In genomic region chr1:66931548-66932124, GRCh38 we compare ENCODE assay signal across 8 cellular contexts. TPM values are rescaled to one million over a fixed set of nuclear protein-coding genes. Genes with fewer than 3 reads are reported as not detected.
DNase-seq lines count a peak whose midpoint lies in the region; FAIRE-seq and TF ChIP-seq lines count a peak whose summit lies in the region.

No MANE protein-coding gene starts in this region.

- H3K9ac ChIP-seq in NT2/D1 (ENCODE audit: insufficient read length, low read depth) (peak overlapping the region; percentile 96), H1 (replicated peaks in 1 of 4; ENCODE audit: extremely low read depth in 1 of 4, low read depth in 3 of 4, low read length in 3 of 4) (peak overlapping the region in 3 of 4 experiments; percentile 31 to 70 (median 47); a peak in 5 of 7 replicates)

- TF ChIP-seq CTCF in GM06990 (IDR thresholded peaks at IDR 0.05; ENCODE audit: insufficient read depth, low read length, poor library complexity, severe bottlenecking) (no peak), H1 (IDR thresholded peaks at IDR 0.05; ENCODE audit: control extremely low read depth in 1 of 3, insufficient read depth in 1 of 3, low read depth in 1 of 3, low read length in 3 of 3) (no peak), ovary (IDR thresholded peaks at IDR 0.05) (no peak), D721Med (IDR thresholded peaks at IDR 0.05; ENCODE audit: insufficient read depth, missing control alignments) (no peak)

- WGBS in H1 (ENCODE audit: extremely low coverage in 1 of 2, insufficient coverage in 1 of 2, insufficient read length in 1 of 2, insufficient replicate concordance in 2 of 2, low coverage in 1 of 2, low lambda C conversion rate in 2 of 2, missing lambda C conversion rate in 1 of 2), 2 experiments = 57% methylated on average over 6 of the region's 6 CpGs; no CpG with 5 or more reads in 1 of the 2 experiments
- WGBS in ovary, 3 donors = 25 to 32% (median 25%) methylated on average over 6 of the region's 6 CpGs

- no peak overlapping the region for H2AK5ac ChIP-seq in H1 (ENCODE audit: low read depth, low read length)

- H2BK5ac ChIP-seq in H1 (ENCODE audit: low read depth, low read length) = no peak overlapping the region

- no peak overlapping the region for H4K91ac ChIP-seq in H1 (replicated peaks; ENCODE audit: insufficient read length, low read length)

- 0 out of 2 replicates have a peak overlapping the region, but pooled peaks have one; percentile 15 for H3K18ac ChIP-seq in H1 (ENCODE audit: extremely low read depth, low read length)

- H3K56ac ChIP-seq in H1 (replicated peaks; ENCODE audit: insufficient read length, low read depth, low read length) = no peak overlapping the region

- H4K5ac ChIP-seq in H1 (ENCODE audit: insufficient read length, low read depth, low read length) = no peak overlapping the region

- H3K27me3 ChIP-seq in GM06990 (replicated peaks; ENCODE audit: control insufficient read depth, insufficient read depth, low read length) (no peaks in the 10 kb centered on the region), NT2/D1 (ENCODE audit: insufficient read depth, insufficient read length) (no peaks in the 10 kb centered on the region), H1 (replicated peaks in 1 of 4; ENCODE audit: control insufficient read depth in 3 of 4, extremely low read depth in 1 of 4, insufficient read depth in 3 of 4, low read length in 3 of 4) (no peaks in the 10 kb centered on the region), ovary (peaks cover 2% of the 10 kb centered on the region)

- intact Hi-C loops in ovary (cut with DNase I) = no loop called here

- TF ChIP-seq EP300 in H1 (IDR thresholded peaks at IDR 0.05; ENCODE audit: borderline replicate concordance in 1 of 2, low read depth in 2 of 2, low read length in 2 of 2) = no peak
- no peak for TF ChIP-seq EP300 in ovary (IDR thresholded peaks at IDR 0.05)

- H2BK15ac ChIP-seq in H1 (ENCODE audit: low read length) = no peak overlapping the region

- H2BK120ac ChIP-seq in H1 (replicated peaks; ENCODE audit: low read depth, low read length) = no peak overlapping the region

- no peak for TF ChIP-seq RAD21 in H1 (IDR thresholded peaks at IDR 0.05 in 1 of 2, conservative IDR thresholded peaks at IDR 0.05 in 1 of 2; ENCODE audit: low read depth in 2 of 2, low read length in 2 of 2)

- H3K23ac ChIP-seq in H1 (ENCODE audit: insufficient read length) = no peak overlapping the region

- TF ChIP-seq POLR2A in H1 (IDR thresholded peaks at IDR 0.05; ENCODE audit: control extremely low read depth in 1 of 2, low read depth in 2 of 2, low read length in 2 of 2) (no peak), ovary (IDR thresholded peaks at IDR 0.05) (no peak)

- H3K4me2 ChIP-seq in H1 (ENCODE audit: insufficient read depth in 1 of 2, low read depth in 2 of 2, low read length in 2 of 2) = peak overlapping the region; percentile 70 to 85

- FAIRE-seq in H1 (lab: Jason Lieb, UNC) = no peak
- FAIRE-seq in D721Med (lab: Jason Lieb, UNC) = no peak

- CTCF ChIA-PET in H1 (lab: Charles Lee; ENCODE audit: partially characterized antibody) = interaction anchor here (1.9 kb wide), 1 partner anchor 13 kb away, joined by 4 read pairs; no protein-coding TSS in a partner anchor

- H3K4ac ChIP-seq in H1 (replicated peaks; ENCODE audit: insufficient read length, low read depth, low read length) = peak overlapping the region; percentile 21

- H3K23me2 ChIP-seq in H1 (ENCODE audit: low read depth, low read length) = peaks cover 3% of the 10 kb centered on the region; the same call in 1 of the 2 replicates

- H3K79me1 ChIP-seq in H1 (ENCODE audit: low read depth, low read length) = peaks cover 2% of the 10 kb centered on the region; the same call in 1 of the 2 replicates

- peaks cover 0 to 1% of the 10 kb centered on the region in 2 experiments for H4K20me1 ChIP-seq in H1 (replicated peaks in 1 of 2; ENCODE audit: control insufficient read depth in 1 of 2, insufficient read depth in 2 of 2, low read length in 2 of 2)

- H3K27ac ChIP-seq in H1 (ENCODE audit: low read depth, low read length) (no peak overlapping the region), ovary (peak overlapping the region; percentile 96 to 97), caudate nucleus (ENCODE audit: low read depth, low read length) (no peak overlapping the region)

- H3K4me1 ChIP-seq in NT2/D1 (ENCODE audit: insufficient read depth, insufficient read length) = no peaks in the 10 kb centered on the region
- H3K4me1 ChIP-seq in H1 (replicated peaks in 1 of 4; ENCODE audit: control insufficient read depth in 3 of 4, insufficient read depth in 4 of 4, low read length in 3 of 4) = peaks cover 0 to 4% (median 1%) of the 10 kb centered on the region in 4 experiments; a peak in 4 of 7 replicates
- peaks cover 3% of the 10 kb centered on the region for H3K4me1 ChIP-seq in ovary (ENCODE audit: insufficient read depth)

- H2BK12ac ChIP-seq in H1 (ENCODE audit: low read depth, low read length) = no peak overlapping the region

- peaks cover 4 to 73% of the 10 kb centered on the region in 2 experiments; a peak in 3 of 4 replicates for H3K79me2 ChIP-seq in H1 (ENCODE audit: control insufficient read depth in 1 of 2, insufficient read depth in 2 of 2, low read length in 2 of 2)

- H3K9me3 ChIP-seq in NT2/D1 (ENCODE audit: insufficient read depth, low read length) = no peaks in the 10 kb centered on the region
- no peaks in the 10 kb centered on the region for H3K9me3 ChIP-seq in H1 (ENCODE audit: insufficient read depth in 2 of 2, low read depth in 1 of 2, low read length in 1 of 2)
- H3K9me3 ChIP-seq in ovary = no peaks in the 10 kb centered on the region

- no peak overlapping the region for H2AFZ ChIP-seq in H1 (ENCODE audit: low read length)

- no peak overlapping the region for H2BK20ac ChIP-seq in H1 (ENCODE audit: low read length)

- no peak overlapping the region for H4K8ac ChIP-seq in H1 (ENCODE audit: extremely low read depth, insufficient read depth, low read length)

- no peak overlapping the region for H3K14ac ChIP-seq in H1 (ENCODE audit: insufficient read length)

- peak overlapping the region; percentile 96 for H3K4me3 ChIP-seq in GM06990 (replicated peaks; ENCODE audit: low read depth, low read length)
- H3K4me3 ChIP-seq in NT2/D1 (ENCODE audit: insufficient read length, low read depth) = peak overlapping the region; percentile 83
- peak overlapping the region; percentile 62 to 97 (median 89) for H3K4me3 ChIP-seq in H1 (ENCODE audit: extremely low read depth in 1 of 4, insufficient read depth in 2 of 4, low read depth in 3 of 4, low read length in 4 of 4)
- H3K4me3 ChIP-seq in ovary = peak overlapping the region; percentile 89

- DNase-seq in GM06990 (ENCODE audit: extremely low read depth, insufficient read length) = no peak
- no peak for DNase-seq in NT2/D1 (ENCODE audit: low read depth, low spot score)
- no peak for DNase-seq in H1 (ENCODE audit: low read depth in 1 of 2, low spot score in 2 of 2)
- DNase-seq in ovary = no peak
- no peak for DNase-seq in ureter (ENCODE audit: low spot score)
- no peak for DNase-seq in caudate nucleus (lab: John Stamatoyannopoulos, UW)
- no peak for DNase-seq in D721Med (ENCODE audit: insufficient read length, low spot score)
- DNase-seq in GM19240 (ENCODE audit: insufficient read length, low spot score) = no peak

- H3K36me3 ChIP-seq in GM06990 (ENCODE audit: control insufficient read depth, insufficient read depth, low read length) = no peaks in the 10 kb centered on the region
- H3K36me3 ChIP-seq in NT2/D1 (ENCODE audit: insufficient read depth, insufficient read length, low read length) = peaks cover 4% of the 10 kb centered on the region
- no peaks in the 10 kb centered on the region for H3K36me3 ChIP-seq in H1 (ENCODE audit: control insufficient read depth in 2 of 4, insufficient read depth in 4 of 4, low read length in 3 of 4)
- no peaks in the 10 kb centered on the region for H3K36me3 ChIP-seq in ovary

- POLR2A ChIA-PET in H1 (lab: Charles Lee; ENCODE audit: partially characterized antibody) = no interaction called here

TF ChIP-seq in H1, 55 proteins besides CTCF, POLR2A, EP300 and RAD21:
- TF ChIP-seq KDM1A (IDR thresholded peaks at IDR 0.05; ENCODE audit: borderline replicate concordance, low read length) (no peak), KDM5A (IDR thresholded peaks at IDR 0.05; ENCODE audit: low read length) (no peak), SP1 (IDR thresholded peaks at IDR 0.05; ENCODE audit: low read depth, low read length) (no peak), TEAD4 (IDR thresholded peaks at IDR 0.05; ENCODE audit: low read depth, low read length) (no peak), GTF2F1 (IDR thresholded peaks at IDR 0.05; ENCODE audit: borderline replicate concordance, low read depth, low read length) (no peak), HDAC2 (IDR thresholded peaks at IDR 0.05; ENCODE audit: borderline replicate concordance in 1 of 2, low read depth in 2 of 2, low read length in 2 of 2) (no peak)

RNA-seq across cellular contexts. Expression of gene MIER1, which starts 6.8 kb away (rescaled TPM):
- 30.8 and 33.5 TPM in 2 replicates for total RNA-seq in H1 (2021; fragmentation: NEBNext Ultra II Directional; extraction: Animal tissue kit (Norgen Biotek cat#: 25700))
- polyA plus RNA-seq in H1 (2011; rRNA removed) (2.1 and 5.2 TPM in 2 replicates), ovary (10 to 100 TPM; 16.2 to 22.2 TPM)
- polyA plus RNA-seq in H1 (2011; cell fraction: cytosol; rRNA removed) = 7.1 TPM
- 2.7 TPM for polyA plus RNA-seq in H1 (2011; cell fraction: nucleus; rRNA removed)
- polyA plus RNA-seq in H1 (2012, experiment 1 of 2) = 11.4 to 19.7 TPM (median 13.6 TPM) in 4 replicates
- polyA plus RNA-seq in H1 (2012, experiment 2 of 2) = 1.3 TPM
- polyA plus RNA-seq in H1 (2013, experiment 1 of 2) = 16.1 TPM
- polyA plus RNA-seq in H1 (2013, experiment 2 of 2) = 17.1 TPM
- 13.0 and 14.0 TPM in 2 replicates for polyA minus RNA-seq in H1 (2011; rRNA and poly(A)+ RNA removed)
- 20.6 TPM for polyA minus RNA-seq in H1 (2011; cell fraction: cytosol; rRNA and poly(A)+ RNA removed)
- polyA minus RNA-seq in H1 (2011; cell fraction: nucleus; rRNA and poly(A)+ RNA removed) = 33.6 TPM
- total RNA-seq in ovary (10 to 100 TPM; 33.2 to 51.2 (median 46.8) TPM), ureter (48.4 TPM)

RNA-seq across cellular contexts. Expression of gene DNAI4, which starts 7.0 kb away (rescaled TPM):
- total RNA-seq in H1 (2021; fragmentation: NEBNext Ultra II Directional; extraction: Animal tissue kit (Norgen Biotek cat#: 25700)) = 2.1 and 4.0 TPM in 2 replicates
- 0.08 and 0.32 TPM in 2 replicates for polyA plus RNA-seq in H1 (2011; rRNA removed)
- polyA plus RNA-seq in H1 (2011; cell fraction: cytosol; rRNA removed) = 0.63 TPM
- polyA plus RNA-seq in H1 (2011; cell fraction: nucleus; rRNA removed) = 0.09 TPM
- polyA plus RNA-seq in H1 (2012, experiment 1 of 2) = 0.17 to 0.37 TPM (median 0.28 TPM) in 4 replicates
- polyA plus RNA-seq in H1 (2012, experiment 2 of 2) = not detected
- polyA plus RNA-seq in H1 (2013, experiment 1 of 2) = 0.34 TPM
- polyA plus RNA-seq in H1 (2013, experiment 2 of 2) = 3.3 TPM
- 0.82 and 1.3 TPM in 2 replicates for polyA minus RNA-seq in H1 (2011; rRNA and poly(A)+ RNA removed)
- polyA minus RNA-seq in H1 (2011; cell fraction: cytosol; rRNA and poly(A)+ RNA removed) = not detected
- polyA minus RNA-seq in H1 (2011; cell fraction: nucleus; rRNA and poly(A)+ RNA removed) = 3.3 TPM
- 10 to 100 TPM; 21.7 to 52.6 (median 31.0) TPM for total RNA-seq in ovary
- 1 to 10 TPM; 2.5 to 3.0 TPM for polyA plus RNA-seq in ovary
- 17.2 TPM for total RNA-seq in ureter

Comparison
In these comparisons a context has a peak if more than half of its experiments do, and no peak if none do; other contexts are left out.
1. H3K27ac ChIP-seq: peak in ovary (2 of 2); none in H1 (single experiment) and caudate nucleus (single experiment).
2. Peak in every context shown above with its lines, with median percentiles within 50 percentile points of each other: H3K4me3 ChIP-seq.